Comparison of ENCODE assay signal across 23 cellular contexts in the genomic region with DNA sequence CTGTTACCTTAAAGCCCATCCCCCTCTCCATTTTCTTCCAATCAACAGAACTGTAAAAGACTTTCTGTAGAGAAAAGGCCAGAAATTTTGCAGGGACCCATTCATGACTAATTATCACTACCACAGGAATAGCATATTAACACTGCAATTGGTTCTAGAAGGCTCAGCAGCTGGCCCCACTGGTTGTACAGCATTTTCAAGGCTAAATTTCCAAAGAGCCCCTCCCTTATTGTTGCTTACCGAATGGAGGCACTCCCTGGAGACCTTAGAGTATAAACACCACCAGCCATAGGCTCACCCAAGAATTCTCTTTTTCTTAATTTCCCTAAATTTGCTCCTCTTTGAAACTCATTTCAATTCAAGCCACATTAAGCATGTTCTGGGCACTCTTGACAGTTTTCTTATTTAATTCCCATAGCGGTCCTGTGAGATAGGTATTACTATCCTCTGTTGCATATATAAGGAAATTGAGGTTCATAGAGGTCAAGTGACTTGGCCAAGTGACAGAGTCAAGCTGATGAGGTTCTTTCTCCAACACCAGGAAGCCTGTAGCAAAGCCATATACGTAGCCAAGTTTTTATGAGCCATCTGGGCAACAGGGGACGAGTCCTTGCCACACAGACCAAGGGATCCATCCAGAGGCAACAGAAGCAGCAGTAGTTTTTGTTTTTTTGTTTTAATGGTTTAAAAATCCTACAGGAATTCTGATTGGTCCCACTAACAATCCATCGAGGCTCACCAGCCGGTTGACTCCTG.
DNase-seq lines count a peak whose midpoint lies in the region; ATAC-seq, FAIRE-seq and TF ChIP-seq lines count a peak whose summit lies in the region.
"Had no signal": no experiment of that assay in that cellular context is flagged by ENCODE, and none has a peak within 500 bp of the region (broad histone marks: within the 10 kb centered on the region; RNA-seq: fewer than 3 reads in every experiment).

No MANE protein-coding gene starts in this region.

- peaks cover 40% of the 10 kb centered on the region for H3K79me2 ChIP-seq in K562 (ENCODE audit: control insufficient read depth, insufficient read depth, low read length)

- POLR2A ChIA-PET in K562 (lab: Yijun Ruan, JAX) = interaction anchor here (0.8 kb wide), 2 partner anchors 27 to 1892 kb away, joined by 3 to 4 read pairs; no protein-coding TSS in a partner anchor

- H3K9me3 ChIP-seq in cardiac muscle cell (ENCODE audit: low read depth) (no peaks in the 10 kb centered on the region), K562 (replicated peaks; ENCODE audit: control insufficient read depth, insufficient read depth, low read depth, low read length) (no peaks in the 10 kb centered on the region; the same call in 1 of the 2 replicates)
- H3K9me3 ChIP-seq: gastrocnemius medialis, left ventricle myocardium inferior, upper lobe of right lung had no signal

- H3K27me3 ChIP-seq in cardiac muscle cell (no peaks in the 10 kb centered on the region), K562 (ENCODE audit: control insufficient read depth in 2 of 2, insufficient read depth in 2 of 2, low read length in 2 of 2) (no peaks in the 10 kb centered on the region)
- H3K27me3 ChIP-seq: gastrocnemius medialis, upper lobe of right lung had no signal

- no peak overlapping the region for H3K9ac ChIP-seq in K562 (ENCODE audit: insufficient read depth in 1 of 2, low read depth in 2 of 2, low read length in 2 of 2)

- ATAC-seq in Right ventricle myocardium inferior = no peak
- ATAC-seq in K562 = 0 out of 3 replicates have a peak, but pooled peaks have one; percentile 16
- peak; percentile 92 for ATAC-seq in left colon
- ATAC-seq in GM21381 (IDR thresholded peaks at IDR 0.05; ENCODE audit: unreplicated experiment) = no peak
- ATAC-seq in GM18511 (IDR thresholded peaks at IDR 0.05; ENCODE audit: unreplicated experiment) = no peak
- ATAC-seq: gastrocnemius medialis, right cardiac atrium, upper lobe of right lung had no signal

- no peak for FAIRE-seq in K562 (lab: Jason Lieb, UNC)

- peaks cover 64% of the 10 kb centered on the region for H3K4me1 Mint-ChIP-seq in type B pancreatic cell (ENCODE audit: unreplicated experiment)

- no TSS peak for BruUV-seq in K562 (replicated peaks; lab: Mats Ljungman, UMichigan)

- H3K27ac ChIP-seq in cardiac muscle cell (peak overlapping the region; percentile 18), K562 (ENCODE audit: extremely low read depth, low read depth, low read length) (no peak overlapping the region)
- H3K27ac ChIP-seq: C4-2B, gastrocnemius medialis, left ventricle myocardium inferior, upper lobe of right lung had no signal

- H3K36me3 Mint-ChIP-seq in type B pancreatic cell = peaks cover 8% of the 10 kb centered on the region

- H3K9me1 ChIP-seq in K562 (ENCODE audit: control insufficient read depth, insufficient read depth, low read length) = no peaks in the 10 kb centered on the region

- DNase-seq in cardiac muscle cell (ENCODE audit: low read depth in 1 of 2, low spot score in 1 of 2) = no peak
- DNase-seq in Right ventricle myocardium inferior (ENCODE audit: missing footprints) = no peak
- DNase-seq in K562 (ENCODE audit: extremely low read depth in 1 of 4, low spot score in 3 of 4) = no peak
- peak; percentile 28 to 42 for DNase-seq in left colon
- no peak for DNase-seq in type B pancreatic cell (ENCODE audit: extremely low spot score, unreplicated experiment)
- no peak for DNase-seq in SHP77 (lab: John Stamatoyannopoulos, UW)
- DNase-seq: ACHN; activated CD4-positive, alpha-beta T cell treated with anti-CD3 and anti-CD28 coated beads, Interleukin-2, amount 50 U/mL, for 1 hour; activated naive CD4-positive, alpha-beta T cell; activated T-cell treated with anti-CD3 and anti-CD28 coated beads for 4 hours; aorta; DND-41; gastrocnemius medialis; GOT3; Kasumi-1; left ventricle myocardium inferior; NCI-H345; right cardiac atrium; stimulated activated naive CD4-positive, alpha-beta T cell treated with Interleukin-2 at 50 U/mL for 16 hours; upper lobe of right lung had no signal

- no peaks in the 10 kb centered on the region for H3K27me3 Mint-ChIP-seq in type B pancreatic cell

- peak overlapping the region; percentile 92 for H3K27ac Mint-ChIP-seq in type B pancreatic cell

- in situ Hi-C loops in K562 (cut with MboI) = no loop called here

- CTCF ChIA-PET in K562 (lab: Yijun Ruan, JAX; ENCODE audit: low intra/inter-chr PET ratio) = no interaction called here

- H3K36me3 ChIP-seq in cardiac muscle cell = no peaks in the 10 kb centered on the region
- H3K36me3 ChIP-seq in K562 (ENCODE audit: control insufficient read depth, insufficient read depth, low read length) = no peaks in the 10 kb centered on the region
- H3K36me3 ChIP-seq: gastrocnemius medialis, left ventricle myocardium inferior, upper lobe of right lung had no signal

- peaks cover 1% of the 10 kb centered on the region for H3K9me3 Mint-ChIP-seq in type B pancreatic cell

- H3K4me3 ChIP-seq in cardiac muscle cell (no peak overlapping the region), K562 (no peak overlapping the region)
- H3K4me3 ChIP-seq: gastrocnemius medialis, left ventricle myocardium inferior, upper lobe of right lung had no signal

- no peak overlapping the region for H3K4me2 ChIP-seq in K562 (ENCODE audit: insufficient read depth, low read length)

- H3K4me3 Mint-ChIP-seq in type B pancreatic cell = peak overlapping the region; percentile 69

- no peak for TF ChIP-seq RAD21 in K562 (CRISPR knock-in tag; conservative IDR thresholded peaks at IDR 0.05 in 1 of 2, IDR thresholded peaks at IDR 0.05 in 1 of 2)

- no peak for TF ChIP-seq CTCF in cardiac muscle cell (IDR thresholded peaks at IDR 0.05; ENCODE audit: low read depth, low read length)
- no peak for TF ChIP-seq CTCF in K562 (IDR thresholded peaks at IDR 0.05 in 2 of 3, conservative IDR thresholded peaks at IDR 0.05 in 1 of 3; ENCODE audit: insufficient read depth in 2 of 3, low read depth in 1 of 3, low read length in 3 of 3)
- no peak for TF ChIP-seq CTCF in type B pancreatic cell (conservative IDR thresholded peaks at IDR 0.05)

- H4K20me1 ChIP-seq in K562 (replicated peaks; ENCODE audit: control insufficient read depth, insufficient read depth, low read length) = no peaks in the 10 kb centered on the region; the same call in 1 of the 2 replicates

- H2AFZ ChIP-seq in K562 (ENCODE audit: low read depth, low read length) = no peak overlapping the region

- peaks cover 39% of the 10 kb centered on the region for H3K4me1 ChIP-seq in cardiac muscle cell (ENCODE audit: low read depth)
- peaks cover 7 to 31% of the 10 kb centered on the region in 2 experiments; a peak in 4 of 5 replicates for H3K4me1 ChIP-seq in K562 (replicated peaks in 1 of 2; ENCODE audit: control insufficient read depth in 2 of 2, insufficient read depth in 2 of 2, low read length in 2 of 2)

- TF ChIP-seq EP300 in K562 (IDR thresholded peaks at IDR 0.05; ENCODE audit: low read length) = no peak

- no peak for TF ChIP-seq POLR2A in K562 (conservative IDR thresholded peaks at IDR 0.05)

- intact Hi-C loops in Right ventricle myocardium inferior (cut with DNase I) (no loop called here), K562 (cut with micrococcal nuclease) (no loop called here), left colon (cut with DNase I, micrococcal nuclease) (no loop called here)

- 56% methylated on average over 6 of the region's 6 CpGs for WGBS in K562 (ENCODE audit: insufficient coverage, low coverage, missing lambda C conversion rate)

TF ChIP-seq in K562, 482 proteins besides CTCF, POLR2A, EP300 and RAD21:
- TF ChIP-seq CCAR2 (IDR thresholded peaks at IDR 0.05; ENCODE audit: low read depth, low read length) = no peak
- no peak for TF ChIP-seq FIP1L1 (IDR thresholded peaks at IDR 0.05; ENCODE audit: low read depth, low read length, poor library complexity, severe bottlenecking)
- TF ChIP-seq POLR2AphosphoS5 (IDR thresholded peaks at IDR 0.05; ENCODE audit: control insufficient read depth, insufficient read depth, low read depth, low read length) = no peak
- TF ChIP-seq MEF2D (tag; conservative IDR thresholded peaks at IDR 0.05; ENCODE audit: low read depth) = no peak
- no peak for TF ChIP-seq ATF4 (CRISPR knock-in tag; IDR thresholded peaks at IDR 0.05)
- TF ChIP-seq PATZ1 (CRISPR knock-in tag; IDR thresholded peaks at IDR 0.05; ENCODE audit: borderline replicate concordance) = no peak
- TF ChIP-seq MCM3 (IDR thresholded peaks at IDR 0.05) = no peak

Comparison
In these comparisons a context has a peak if more than half of its experiments do, and no peak if none do; other contexts are left out.
1. DNase-seq: peak in left colon (2 of 2); none in cardiac muscle cell (0 of 2), Right ventricle myocardium inferior (single experiment), K562 (0 of 4), type B pancreatic cell (single experiment) and SHP77 (0 of 2).
2. ATAC-seq: peak in K562 (single experiment) and left colon (single experiment); none in Right ventricle myocardium inferior (single experiment), GM21381 (single experiment) and GM18511 (single experiment).